27 cellular contexts compared by ENCODE assay signal in the genomic region with DNA sequence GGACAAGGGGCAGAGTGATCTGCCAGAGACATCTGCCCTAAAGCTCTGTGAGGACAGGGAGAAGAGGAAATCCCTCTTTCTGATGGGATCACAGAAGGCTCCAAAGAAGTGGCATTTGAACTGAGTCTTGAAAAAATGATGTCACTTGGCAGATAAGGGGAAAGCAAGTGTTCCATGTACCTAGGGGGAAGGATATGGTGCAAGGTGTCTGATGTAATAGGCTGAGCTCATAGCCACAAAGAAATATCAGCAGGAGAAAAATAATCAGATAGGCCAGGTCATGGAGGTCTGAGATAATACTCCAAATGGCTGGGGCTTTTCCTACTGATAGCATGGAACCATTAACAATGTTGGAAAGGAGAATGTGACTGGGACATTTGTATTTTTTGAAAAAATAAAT.
"Had no signal": no experiment of that assay in that cellular context is flagged by ENCODE, and none has a peak within 500 bp of the region (broad histone marks: within the 10 kb centered on the region; RNA-seq: fewer than 3 reads in every experiment).

No MANE protein-coding gene starts in this region.

- H3K27ac Mint-ChIP-seq: dendritic cell treated with granulocyte-macrophage colony-stimulating factor and Interleukin-4, amounts not matched to agents 40 ng/mL and 50 ng/mL, for 4 days; effector memory CD8-positive, alpha-beta T cell; endodermal cell; mesothelial cell of epicardium; naive B cell had no signal

- H3K4me1 Mint-ChIP-seq: endodermal cell, mesothelial cell of epicardium, naive B cell had no signal

- H3K4me1 ChIP-seq: colonic mucosa, esophagus squamous epithelium, gastrocnemius medialis, heart right ventricle, left lung, lower lobe of right lung had no signal

- H3K27me3 Mint-ChIP-seq: dendritic cell treated with granulocyte-macrophage colony-stimulating factor and Interleukin-4, amounts not matched to agents 40 ng/mL and 50 ng/mL, for 4 days had no signal

- H3K27ac ChIP-seq: colonic mucosa, epithelial cell of prostate, esophagus squamous epithelium, gastrocnemius medialis, heart right ventricle, left lung, lower lobe of right lung had no signal

- FAIRE-seq: endometrium, islet of Langerhans, keratinocyte had no signal

- DNase-seq: colonic mucosa; cortex of kidney; effector CD8-positive, alpha-beta T cell; effector memory CD8-positive, alpha-beta T cell; endodermal cell; erythroblast; esophagus squamous epithelium; foreskin fibroblast; gastrocnemius medialis; glutamatergic neuron; head of caudate nucleus; heart right ventricle; hippocampal formation; left cardiac atrium; left lung; left ventricle myocardium superior; lower lobe of right lung; mesenchymal stem cell; mucosa of descending colon; naive B cell had no signal

- H3K9me3 ChIP-seq: colonic mucosa, esophagus squamous epithelium, gastrocnemius medialis, left lung, lower lobe of right lung, mucosa of descending colon had no signal

- H3K9me3 Mint-ChIP-seq: dendritic cell treated with granulocyte-macrophage colony-stimulating factor and Interleukin-4, amounts not matched to agents 40 ng/mL and 50 ng/mL, for 4 days; endodermal cell had no signal

- H3K36me3 Mint-ChIP-seq: mesothelial cell of epicardium, naive B cell had no signal

- H3K27me3 ChIP-seq: colonic mucosa, esophagus squamous epithelium, gastrocnemius medialis, heart right ventricle, left lung had no signal

- H3K4me3 ChIP-seq: colonic mucosa, esophagus squamous epithelium, gastrocnemius medialis, heart right ventricle, left lung, lower lobe of right lung, mucosa of descending colon had no signal

- H3K36me3 ChIP-seq: colonic mucosa, esophagus squamous epithelium, gastrocnemius medialis, heart right ventricle, left lung, lower lobe of right lung had no signal

- ATAC-seq: effector memory CD8-positive, alpha-beta T cell; esophagus mucosa; gastrocnemius medialis; heart right ventricle; left cardiac atrium; left lung; left ventricle myocardium superior; lower lobe of right lung; mucosa of descending colon had no signal

- H3K4me3 Mint-ChIP-seq: dendritic cell treated with granulocyte-macrophage colony-stimulating factor and Interleukin-4, amounts not matched to agents 40 ng/mL and 50 ng/mL, for 4 days; effector memory CD8-positive, alpha-beta T cell; endodermal cell; mesothelial cell of epicardium; naive B cell had no signal
